ENCODE assay signal across 17 cellular contexts in the genomic region with DNA sequence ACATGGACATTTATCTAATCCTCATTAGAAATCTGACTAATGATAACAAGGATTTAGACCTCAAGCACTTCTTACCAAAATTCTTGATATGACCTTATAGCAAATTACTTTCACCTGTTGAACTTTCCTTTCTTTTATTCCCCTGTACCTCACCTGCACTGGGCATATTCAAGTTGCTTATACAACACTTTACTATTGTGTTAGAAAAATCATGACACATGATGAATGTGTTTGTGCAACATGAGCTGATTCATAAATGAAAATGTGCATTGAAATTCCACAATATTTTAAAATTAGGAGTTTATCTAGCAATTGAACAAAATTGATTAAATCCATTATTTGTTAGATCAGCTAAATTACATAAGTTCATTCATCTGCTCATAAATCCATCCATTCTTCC.
DNase-seq lines count a peak whose midpoint lies in the region; ATAC-seq, FAIRE-seq and TF ChIP-seq lines count a peak whose summit lies in the region.
"Had no signal": no experiment of that assay in that cellular context is flagged by ENCODE, and none has a peak within 500 bp of the region (broad histone marks: within the 10 kb centered on the region; RNA-seq: fewer than 3 reads in every experiment).

No MANE protein-coding gene starts in this region.

- BruUV-seq in Calu3 (replicated peaks; lab: Mats Ljungman, UMichigan), result no TSS peak

- no peak overlapping the region for H3K4me3 Mint-ChIP-seq in Calu3 (ENCODE audit: low read depth, unreplicated experiment)
- H3K4me3 Mint-ChIP-seq in type B pancreatic cell, result no peak overlapping the region
- H3K4me3 Mint-ChIP-seq: CD14-positive monocyte; CD4-positive, alpha-beta memory T cell had no signal

- peaks cover 33% of the 10 kb centered on the region for H3K4me1 Mint-ChIP-seq in Calu3 (ENCODE audit: low read depth, unreplicated experiment)
- peaks cover 2% of the 10 kb centered on the region for H3K4me1 Mint-ChIP-seq in type B pancreatic cell (ENCODE audit: unreplicated experiment)
- H3K4me1 Mint-ChIP-seq: CD14-positive monocyte; CD4-positive, alpha-beta memory T cell had no signal

- no peaks in the 10 kb centered on the region for H3K27me3 ChIP-seq in bronchial epithelial cell (ENCODE audit: control insufficient read depth, insufficient read depth, low read length)
- no peaks in the 10 kb centered on the region for H3K27me3 ChIP-seq in foreskin keratinocyte

- CTCF ChIA-PET in Calu3 (lab: Charles Lee), result interaction anchor here (1.1 kb wide), 1 partner anchor 205 kb away, joined by 3 read pairs; no protein-coding TSS in a partner anchor

- H3K27me3 Mint-ChIP-seq in Calu3 (ENCODE audit: unreplicated experiment) (no peaks in the 10 kb centered on the region), type B pancreatic cell (no peaks in the 10 kb centered on the region)
- H3K27me3 Mint-ChIP-seq: CD4-positive, alpha-beta memory T cell had no signal

- FAIRE-seq in bronchial epithelial cell (lab: Jason Lieb, UNC), result no peak
- FAIRE-seq: A204.1 had no signal

- intact Hi-C loops in Calu3 (cut with micrococcal nuclease; ENCODE audit: unreplicated experiment), result no loop called here

- no peak for DNase-seq in Calu3
- DNase-seq in NCI-H69 (lab: John Stamatoyannopoulos, UW), result peak; percentile 12
- DNase-seq in bronchial epithelial cell (ENCODE audit: low read depth), result peak; percentile 64
- DNase-seq in foreskin keratinocyte, result peak in 1 of 2 donors; percentile 22
- DNase-seq in type B pancreatic cell (ENCODE audit: extremely low spot score, unreplicated experiment), result no peak
- no peak for DNase-seq in C1 segment of cervical spinal cord (lab: John Stamatoyannopoulos, UW)
- DNase-seq: AML-193; CD4-positive, alpha-beta memory T cell; DMS79 treated with DMSO at 0.1 percent for 48 hours; GF-D8; IMR-90; KBM-7 had no signal

- no peaks in the 10 kb centered on the region for H3K36me3 ChIP-seq in bronchial epithelial cell (ENCODE audit: control insufficient read depth, insufficient read depth, low read length)
- H3K36me3 ChIP-seq: HAP-1 had no signal

- TF ChIP-seq CTCF in Calu3 (IDR thresholded peaks at IDR 0.05; ENCODE audit: unreplicated experiment) (no peak), bronchial epithelial cell (IDR thresholded peaks at IDR 0.05; ENCODE audit: insufficient read depth, low read length, severe bottlenecking) (no peak), foreskin keratinocyte (conservative IDR thresholded peaks at IDR 0.05) (no peak), type B pancreatic cell (conservative IDR thresholded peaks at IDR 0.05) (no peak)

- H3K4me1 ChIP-seq in foreskin keratinocyte, result peaks cover 4% of the 10 kb centered on the region
- H3K4me1 ChIP-seq: HAP-1 had no signal

- H3K9me3 Mint-ChIP-seq in Calu3 (ENCODE audit: low read depth, unreplicated experiment), result no peaks in the 10 kb centered on the region
- no peaks in the 10 kb centered on the region for H3K9me3 Mint-ChIP-seq in type B pancreatic cell

- ATAC-seq in foreskin keratinocyte (peak; percentile 51), GM19351 (IDR thresholded peaks at IDR 0.05; ENCODE audit: unreplicated experiment) (no peak)

- peaks cover 89% of the 10 kb centered on the region for H3K36me3 Mint-ChIP-seq in Calu3 (ENCODE audit: insufficient read depth, unreplicated experiment)
- no peaks in the 10 kb centered on the region for H3K36me3 Mint-ChIP-seq in type B pancreatic cell
- H3K36me3 Mint-ChIP-seq: CD14-positive monocyte; CD4-positive, alpha-beta memory T cell had no signal

- no peak overlapping the region for H3K27ac ChIP-seq in foreskin keratinocyte
- H3K27ac ChIP-seq: HL-60 had no signal

- H3K27ac Mint-ChIP-seq in Calu3 (ENCODE audit: unreplicated experiment) (peak overlapping the region; percentile 54), type B pancreatic cell (no peak overlapping the region)
- H3K27ac Mint-ChIP-seq: CD14-positive monocyte; CD4-positive, alpha-beta memory T cell had no signal

- no peak overlapping the region for H3K4me3 ChIP-seq in bronchial epithelial cell (ENCODE audit: low read depth, low read length)
- H3K4me3 ChIP-seq: HAP-1 had no signal

Comparison
In these comparisons a context has a peak if more than half of its experiments do, and no peak if none do; other contexts are left out.
1. DNase-seq: peak in NCI-H69 (single experiment) and bronchial epithelial cell (single experiment); none in Calu3 (single experiment), type B pancreatic cell (single experiment) and C1 segment of cervical spinal cord (0 of 14).